ENCODE assay signal across 20 cellular contexts in genomic region chr1:117096871-117097842, GRCh38. TPM values are rescaled to one million over a fixed set of nuclear protein-coding genes. Genes with fewer than 3 reads are reported as not detected.
DNase-seq lines count a peak whose midpoint lies in the region; ATAC-seq, FAIRE-seq and TF ChIP-seq lines count a peak whose summit lies in the region.
"Had no signal": no experiment of that assay in that cellular context is flagged by ENCODE, and none has a peak within 500 bp of the region (broad histone marks: within the 10 kb centered on the region; RNA-seq: fewer than 3 reads in every experiment).

No MANE protein-coding gene starts in this region.

- no peak for ATAC-seq in SK-N-SH treated with all-trans-retinoic acid at 6 μM for 48 hours
- ATAC-seq in pancreas, result peak; percentile 61 to 85 (median 76)
- ATAC-seq in HG02798 (IDR thresholded peaks at IDR 0.05; ENCODE audit: poor library complexity, unreplicated experiment), result no peak
- ATAC-seq: activated CD4-positive, CD25-positive, alpha-beta regulatory T cell treated with anti-CD3 and anti-CD28 coated beads, Interleukin-2, amount 50 U/mL, for 24 hours; natural killer cell treated with Interleukin-12 subunit alpha and Interleukin-12 subunit beta and Interleukin-15 and Interleukin-18, amount 100 ng/mL, for 72 hours; Panc1 had no signal

- WGBS in pancreas, 2 donors, result 34% methylated on average over 7 of the region's 7 CpGs

- H3K9me3 ChIP-seq in pancreas, result no peaks in the 10 kb centered on the region
- H3K9me3 ChIP-seq: left ventricle myocardium inferior, sigmoid colon had no signal

- no peaks in the 10 kb centered on the region for H3K27me3 ChIP-seq in pancreas
- H3K27me3 ChIP-seq: hepatocyte, sigmoid colon had no signal

- peak; percentile 44 for DNase-seq in Daoy (ENCODE audit: low read depth)
- peak; percentile 48 for DNase-seq in fibroblast of gingiva (ENCODE audit: low read depth)
- no peak for DNase-seq in pancreas
- no peak for DNase-seq in SW 1271 (lab: John Stamatoyannopoulos, UW)
- DNase-seq in NCI-H1048 (lab: John Stamatoyannopoulos, UW), result no peak
- no peak for DNase-seq in activated CD8-positive, alpha-beta memory T cell treated with anti-CD3 and anti-CD28 coated beads, Interleukin-2, amount 50 U/mL, for 48 hours
- DNase-seq: cerebellar nuclear complex; KBM-7; left ventricle myocardium inferior; NCI-H1694 treated with DMSO at 0.1 percent for 48 hours; sigmoid colon; stimulated activated naive CD4-positive, alpha-beta T cell had no signal

- intact Hi-C loops in pancreas (cut with DNase I), result no loop called here

- no peak for FAIRE-seq in pancreas (lab: Jason Lieb, UNC)
- FAIRE-seq: H1, urothelium cell line had no signal

- no peaks in the 10 kb centered on the region for H3K36me3 ChIP-seq in pancreas
- H3K36me3 ChIP-seq: left ventricle myocardium inferior had no signal

- H3K27ac ChIP-seq in pancreas, result no peak overlapping the region
- H3K27ac ChIP-seq: hepatocyte, left ventricle myocardium inferior, sigmoid colon had no signal

- no peak overlapping the region for H3K4me3 ChIP-seq in pancreas
- H3K4me3 ChIP-seq: hepatocyte, left ventricle myocardium inferior, sigmoid colon had no signal

- H3K4me1 ChIP-seq in pancreas, result peaks cover 0 to 14% (median 7%) of the 10 kb centered on the region in 3 donors

- TF ChIP-seq CTCF in pancreas (IDR thresholded peaks at IDR 0.05), result no peak

TF ChIP-seq in SK-N-SH treated with all-trans-retinoic acid at 6 μM for 48 hours, 23 proteins besides CTCF, POLR2A, EP300 and RAD21:
- no peak for TF ChIP-seq PATZ1 (CRISPR knock-in tag; IDR thresholded peaks at IDR 0.05; ENCODE audit: borderline replicate concordance)
- TF ChIP-seq, protein P1, sequence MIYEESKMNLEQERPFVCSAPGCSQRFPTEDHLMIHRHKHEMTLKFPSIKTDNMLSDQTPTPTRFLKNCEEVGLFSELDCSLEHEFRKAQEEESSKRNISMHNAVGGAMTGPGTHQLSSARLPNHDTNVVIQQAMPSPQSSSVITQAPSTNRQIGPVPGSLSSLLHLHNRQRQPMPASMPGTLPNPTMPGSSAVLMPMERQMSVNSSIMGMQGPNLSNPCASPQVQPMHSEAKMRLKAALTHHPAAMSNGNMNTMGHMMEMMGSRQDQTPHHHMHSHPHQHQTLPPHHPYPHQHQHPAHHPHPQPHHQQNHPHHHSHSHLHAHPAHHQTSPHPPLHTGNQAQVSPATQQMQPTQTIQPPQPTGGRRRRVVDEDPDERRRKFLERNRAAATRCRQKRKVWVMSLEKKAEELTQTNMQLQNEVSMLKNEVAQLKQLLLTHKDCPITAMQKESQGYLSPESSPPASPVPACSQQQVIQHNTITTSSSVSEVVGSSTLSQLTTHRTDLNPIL (CRISPR knock-in tag; IDR thresholded peaks at IDR 0.05; ENCODE audit: low read depth), result peak; percentile 56; the same call in 1 of the 2 replicates
- 0 out of 2 replicates have a peak, but pooled peaks have one; percentile 23 for TF ChIP-seq ZC3H10 (CRISPR knock-in tag; IDR thresholded peaks at IDR 0.05)
- peak; percentile 93 for TF ChIP-seq ISL1 (CRISPR knock-in tag; IDR thresholded peaks at IDR 0.05)
TF ChIP-seq in SK-N-SH treated with all-trans-retinoic acid at 6 μM for 48 hours: peak in this region for 3.

RNA-seq across cellular contexts. Expression of gene TRIM45, which starts 24.4 kb away (rescaled TPM):
- 3.4 and 7.6 TPM in 2 replicates for total RNA-seq in Daoy (2014; rRNA removed; shearing (Covaris generic))
- 1 to 10 TPM; 2.4 to 6.8 (median 4.9) TPM for total RNA-seq in pancreas
- polyA plus RNA-seq in pancreas, result 10 to 100 TPM; 18.2 to 30.1 TPM

RNA-seq across cellular contexts. Expression of gene TTF2, which starts 37.0 kb away (rescaled TPM):
- total RNA-seq in Daoy (2014; rRNA removed; shearing (Covaris generic)), result 58.7 and 75.6 TPM in 2 replicates
- 10 to 100 TPM in 1 of 6 donors, 1 to 10 TPM in 5; 3.5 to 16.5 (median 5.5) TPM for total RNA-seq in pancreas
- polyA plus RNA-seq in pancreas, result 1 to 10 TPM; 2.0 to 3.1 TPM

Comparison
In these comparisons a context has a peak if more than half of its experiments do, and no peak if none do; other contexts are left out.
1. DNase-seq: peak in Daoy (single experiment) and fibroblast of gingiva (single experiment); none in pancreas (0 of 6), SW 1271 (0 of 2), NCI-H1048 (single experiment) and activated CD8-positive, alpha-beta memory T cell treated with anti-CD3 and anti-CD28 coated beads, Interleukin-2, amount 50 U/mL, for 48 hours (single experiment).
2. ATAC-seq: peak in pancreas (4 of 4); none in SK-N-SH treated with all-trans-retinoic acid at 6 μM for 48 hours (single experiment) and HG02798 (single experiment).